In genomic region chr2:29113891-29114321, GRCh38 we compare ENCODE assay signal across 8 cellular contexts. TPM values are rescaled to one million over a fixed set of nuclear protein-coding genes. Genes with fewer than 3 reads are reported as not detected.
A peak's percentile ranks its signal among the peaks of the same experiment; 100 is the strongest.
DNase-seq lines count a peak whose midpoint lies in the region; ATAC-seq and TF ChIP-seq lines count a peak whose summit lies in the region.

No MANE protein-coding gene starts in this region.

- H3K36me3 ChIP-seq in OCI-LY7 (ENCODE audit: insufficient read depth, low read length): no peaks in the 10 kb centered on the region

- H3K9me2 ChIP-seq in OCI-LY7 (ENCODE audit: insufficient read depth, low read length): no peaks in the 10 kb centered on the region

- intact Hi-C loops in OCI-LY7 (cut with micrococcal nuclease; ENCODE audit: unreplicated experiment): no loop called here

- POLR2A ChIA-PET in OCI-LY7 (lab: Charles Lee): no interaction called here

- ATAC-seq in GM21390 (IDR thresholded peaks at IDR 0.05; ENCODE audit: unreplicated experiment): no peak

- no TSS peak for BruUV-seq in OCI-LY7 (replicated peaks; lab: Mats Ljungman, UMichigan)

- DNase-seq in NCI-H2196 (lab: John Stamatoyannopoulos, UW; ENCODE audit: unreplicated experiment) (peak; percentile 23), NCI-H2196 treated with DMSO at 0.1 percent for 48 hours (lab: John Stamatoyannopoulos, UW; ENCODE audit: unreplicated experiment) (no peak), NCI-H2107 treated with DMSO at 0.1 percent for 48 hours (lab: John Stamatoyannopoulos, UW; ENCODE audit: unreplicated experiment) (peak; percentile 59), amniotic epithelial cell (ENCODE audit: low read depth) (peak; percentile 55), kidney tubule cell (ENCODE audit: low spot score) (peak; percentile 94), OCI-LY7 (ENCODE audit: low spot score) (no peak)
- DNase-seq in stimulated activated naive CD4-positive, alpha-beta T cell treated with Interleukin-2 at 50 U/mL for 16 hours (lab: John Stamatoyannopoulos, UW): no peak

- no peaks in the 10 kb centered on the region for H3K79me2 ChIP-seq in OCI-LY7 (ENCODE audit: insufficient read depth, low read depth, low read length)

- H3K27ac ChIP-seq in OCI-LY7 (ENCODE audit: low read depth, low read length, poor library complexity, severe bottlenecking): no peak overlapping the region

- no peak overlapping the region for H2AFZ ChIP-seq in OCI-LY7 (ENCODE audit: low read length)

- H3K9me3 ChIP-seq in OCI-LY7 (ENCODE audit: low read length): no peaks in the 10 kb centered on the region

- no peaks in the 10 kb centered on the region for H3K4me1 ChIP-seq in OCI-LY7 (ENCODE audit: insufficient read depth, low read length, poor library complexity, severe bottlenecking)

- CTCF ChIA-PET in OCI-LY7 (lab: Charles Lee; ENCODE audit: unreplicated experiment): no interaction called here

- no peak for TF ChIP-seq CTCF in OCI-LY7 (conservative IDR thresholded peaks at IDR 0.05; ENCODE audit: low read length)

- H3K4me2 ChIP-seq in OCI-LY7 (ENCODE audit: low read length): no peak overlapping the region

- H3K4me3 ChIP-seq in OCI-LY7 (ENCODE audit: low read depth, low read length, poor library complexity, severe bottlenecking): no peak overlapping the region

- H4K20me1 ChIP-seq in OCI-LY7 (ENCODE audit: insufficient read depth, low read length): no peaks in the 10 kb centered on the region

RNA-seq across cellular contexts. Expression of gene CLIP4, which starts 1.3 kb away (rescaled TPM):
- total RNA-seq in OCI-LY7 (2014; rRNA removed; shearing (Covaris generic)): not detected in 2 replicates
- total RNA-seq in OCI-LY7 (2022): not detected in 2 replicates

RNA-seq across cellular contexts. Expression of gene PCARE, which starts 39.6 kb away (rescaled TPM):
- total RNA-seq in OCI-LY7 (2014; rRNA removed; shearing (Covaris generic)): not detected in 2 replicates
- not detected in 2 replicates for total RNA-seq in OCI-LY7 (2022)

Comparison
In these comparisons a context has a peak if more than half of its experiments do, and no peak if none do; other contexts are left out.
1. DNase-seq: peak in NCI-H2196 (single experiment), NCI-H2107 treated with DMSO at 0.1 percent for 48 hours (single experiment), amniotic epithelial cell (single experiment) and kidney tubule cell (single experiment); none in NCI-H2196 treated with DMSO at 0.1 percent for 48 hours (single experiment), OCI-LY7 (single experiment) and stimulated activated naive CD4-positive, alpha-beta T cell treated with Interleukin-2 at 50 U/mL for 16 hours (single experiment).